ENCODE assay signal across 20 cellular contexts in genomic region chr5:73887688-73888087, GRCh38.
DNase-seq lines count a peak whose midpoint lies in the region; FAIRE-seq and TF ChIP-seq lines count a peak whose summit lies in the region.
"Had no signal": no experiment of that assay in that cellular context is flagged by ENCODE, and none has a peak within 500 bp of the region (broad histone marks: within the 10 kb centered on the region; RNA-seq: fewer than 3 reads in every experiment).

No MANE protein-coding gene starts in this region.

- no peak for TF ChIP-seq CTCF in keratinocyte (optimal IDR thresholded peaks at IDR 0.05 in 1 of 3, IDR thresholded peaks at IDR 0.05 in 1 of 3, conservative IDR thresholded peaks at IDR 0.05 in 1 of 3; ENCODE audit: extremely low read depth in 1 of 3, insufficient read depth in 2 of 3, low read length in 3 of 3)

- intact Hi-C loops in activated CD4-positive, alpha-beta T cell treated with anti-CD3 and anti-CD28 coated beads, Interleukin-2, amount 10 ng/mL, durations not matched to agents 24 days and 14 days (cut with micrococcal nuclease) = no loop called here

- no peak overlapping the region for H3K27ac Mint-ChIP-seq in activated CD4-positive, alpha-beta T cell treated with anti-CD3 and anti-CD28 coated beads, Interleukin-2, amount 10 ng/mL, durations not matched to agents 24 days and 14 days
- no peak overlapping the region for H3K27ac Mint-ChIP-seq in immature natural killer cell
- H3K27ac Mint-ChIP-seq: CD4-positive, alpha-beta T cell had no signal

- peaks cover 4% of the 10 kb centered on the region for H3K9me3 Mint-ChIP-seq in activated CD4-positive, alpha-beta T cell treated with anti-CD3 and anti-CD28 coated beads, Interleukin-2, amount 10 ng/mL, durations not matched to agents 24 days and 14 days
- H3K9me3 Mint-ChIP-seq in immature natural killer cell = no peaks in the 10 kb centered on the region
- H3K9me3 Mint-ChIP-seq: CD4-positive, alpha-beta T cell had no signal

- H3K36me3 ChIP-seq in adipocyte (ENCODE audit: control insufficient read depth, insufficient read depth, low read length, severe bottlenecking) (no peaks in the 10 kb centered on the region), keratinocyte (ENCODE audit: control insufficient read depth in 2 of 2, extremely low read depth in 1 of 2, insufficient read depth in 2 of 2, low read length in 2 of 2) (peaks cover 30 to 51% of the 10 kb centered on the region in 2 experiments)

- no peak overlapping the region for H3K9ac ChIP-seq in adipocyte (ENCODE audit: low read length)
- no peak overlapping the region for H3K9ac ChIP-seq in keratinocyte (ENCODE audit: control insufficient read depth, extremely low read depth, insufficient read depth, low read length)
- H3K9ac ChIP-seq: GM23248 had no signal

- peak; percentile 13 for FAIRE-seq in keratinocyte (lab: Jason Lieb, UNC)
- FAIRE-seq: GM12892, GM18507, H54 had no signal

- H3K27me3 Mint-ChIP-seq in activated CD4-positive, alpha-beta T cell treated with anti-CD3 and anti-CD28 coated beads, Interleukin-2, amount 10 ng/mL, durations not matched to agents 24 days and 14 days = peaks cover 23% of the 10 kb centered on the region
- peaks cover 0 to 5% (median 3%) of the 10 kb centered on the region in 3 donors for H3K27me3 Mint-ChIP-seq in immature natural killer cell (ENCODE audit: low read depth in 3 of 3)

- H3K27me3 ChIP-seq in adipocyte (replicated peaks; ENCODE audit: control insufficient read depth, insufficient read depth, low read length) = no peaks in the 10 kb centered on the region
- no peaks in the 10 kb centered on the region for H3K27me3 ChIP-seq in keratinocyte (ENCODE audit: control insufficient read depth, extremely low read depth, insufficient read depth, low read length)

- H4K20me1 ChIP-seq in keratinocyte (ENCODE audit: control insufficient read depth, extremely low read depth, insufficient read depth, low read length) = no peaks in the 10 kb centered on the region

- H3K79me2 ChIP-seq in keratinocyte (ENCODE audit: control insufficient read depth, insufficient read depth, low read length) = no peaks in the 10 kb centered on the region

- no peak overlapping the region for H3K4me2 ChIP-seq in keratinocyte (ENCODE audit: control insufficient read depth, extremely low read depth, insufficient read depth, low read depth, low read length)
- H3K4me2 ChIP-seq: A549 had no signal

- peak; percentile 27 for DNase-seq in activated CD4-positive, alpha-beta T cell treated with anti-CD3 and anti-CD28 coated beads, Interleukin-2, amount 10 ng/mL, durations not matched to agents 24 days and 14 days
- DNase-seq in activated CD4-positive, alpha-beta T cell treated with anti-CD3 and anti-CD28 coated beads for 1 hour = no peak
- DNase-seq in adipocyte (ENCODE audit: low read depth) = peak; percentile 64
- no peak for DNase-seq in keratinocyte (ENCODE audit: low read depth, low spot score)
- DNase-seq in hypothalamus (lab: John Stamatoyannopoulos, UW) = no peak
- no peak for DNase-seq in T-helper 9 cell
- no peak for DNase-seq in immature natural killer cell
- DNase-seq: AML-193; CD4-positive, alpha-beta T cell; DMS153; DMS79; GDM1; GM23248; HCEC 1CT had no signal

- H3K4me1 Mint-ChIP-seq in activated CD4-positive, alpha-beta T cell treated with anti-CD3 and anti-CD28 coated beads, Interleukin-2, amount 10 ng/mL, durations not matched to agents 24 days and 14 days = no peaks in the 10 kb centered on the region
- no peaks in the 10 kb centered on the region for H3K4me1 Mint-ChIP-seq in immature natural killer cell

- no peak overlapping the region for H2AFZ ChIP-seq in keratinocyte (ENCODE audit: control insufficient read depth, low read length)
- H2AFZ ChIP-seq: GM23248 had no signal

- H3K36me3 Mint-ChIP-seq in activated CD4-positive, alpha-beta T cell treated with anti-CD3 and anti-CD28 coated beads, Interleukin-2, amount 10 ng/mL, durations not matched to agents 24 days and 14 days (ENCODE audit: low read depth) = no peaks in the 10 kb centered on the region
- H3K36me3 Mint-ChIP-seq in immature natural killer cell = peaks cover 4 to 22% (median 10%) of the 10 kb centered on the region in 3 donors

- H3K9me3 ChIP-seq in adipocyte (ENCODE audit: control insufficient read depth, low read length) = no peaks in the 10 kb centered on the region
- H3K9me3 ChIP-seq in keratinocyte (ENCODE audit: control insufficient read depth, low read depth, low read length) = no peaks in the 10 kb centered on the region
- H3K9me3 ChIP-seq: A549 had no signal

- no peak overlapping the region for H3K27ac ChIP-seq in keratinocyte (ENCODE audit: control insufficient read depth, insufficient read depth, low read length)
- H3K27ac ChIP-seq: 22Rv1, A549, C4-2B, GM23248 had no signal

- H3K4me1 ChIP-seq in adipocyte (ENCODE audit: control insufficient read depth, insufficient read depth, low read length) (peaks cover 4% of the 10 kb centered on the region), keratinocyte (ENCODE audit: control insufficient read depth, extremely low read depth, insufficient read depth, low read length) (no peaks in the 10 kb centered on the region)
- H3K4me1 ChIP-seq: A549 had no signal

- H3K4me3 Mint-ChIP-seq in activated CD4-positive, alpha-beta T cell treated with anti-CD3 and anti-CD28 coated beads, Interleukin-2, amount 10 ng/mL, durations not matched to agents 24 days and 14 days = no peak overlapping the region
- no peak overlapping the region for H3K4me3 Mint-ChIP-seq in immature natural killer cell
- H3K4me3 Mint-ChIP-seq: CD4-positive, alpha-beta T cell had no signal

- dilution Hi-C loops in keratinocyte (cut with MboI; ENCODE audit: extremely low pct_ligation_motif_present, low sequenced_read_pairs) = no loop called here

- H3K9me1 ChIP-seq in keratinocyte (ENCODE audit: control insufficient read depth, extremely low read depth, insufficient read depth, low read length) = no peaks in the 10 kb centered on the region

- no peak overlapping the region for H3K4me3 ChIP-seq in adipocyte (ENCODE audit: low read length)
- no peak overlapping the region for H3K4me3 ChIP-seq in keratinocyte (ENCODE audit: control insufficient read depth in 2 of 3, extremely low read depth in 1 of 3, insufficient read depth in 2 of 3, low read depth in 1 of 3, low read length in 3 of 3)
- H3K4me3 ChIP-seq: A549, GM23248 had no signal

Comparison
In these comparisons a context has a peak if more than half of its experiments do, and no peak if none do; other contexts are left out.
1. DNase-seq: peak in activated CD4-positive, alpha-beta T cell treated with anti-CD3 and anti-CD28 coated beads, Interleukin-2, amount 10 ng/mL, durations not matched to agents 24 days and 14 days (single experiment) and adipocyte (single experiment); none in activated CD4-positive, alpha-beta T cell treated with anti-CD3 and anti-CD28 coated beads for 1 hour (single experiment), keratinocyte (single experiment), hypothalamus (0 of 51), T-helper 9 cell (single experiment) and immature natural killer cell (0 of 3).